ENCODE assay signal across 24 cellular contexts in the genomic region with DNA sequence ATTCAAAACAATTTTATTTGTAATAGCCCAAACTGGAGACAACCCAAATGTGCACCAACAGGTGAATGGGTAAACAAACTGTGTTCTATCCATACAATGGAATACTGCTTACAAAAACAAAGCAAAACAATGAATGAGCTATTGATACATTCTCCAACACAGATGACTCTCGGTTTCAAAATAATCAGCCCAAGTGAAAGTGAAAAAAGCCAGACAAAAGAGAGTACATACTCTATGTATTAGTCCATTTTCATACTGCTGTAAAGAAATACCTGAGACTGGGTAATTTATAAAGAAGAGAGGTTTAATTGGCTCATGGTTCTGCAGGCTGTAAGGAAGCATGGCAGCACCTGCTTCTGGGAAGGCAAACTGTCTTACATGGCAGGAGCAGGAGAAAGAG.
"Had no signal": no experiment of that assay in that cellular context is flagged by ENCODE, and none has a peak within 500 bp of the region (broad histone marks: within the 10 kb centered on the region; RNA-seq: fewer than 3 reads in every experiment).

No MANE protein-coding gene starts in this region.

- H3K27ac ChIP-seq: body of pancreas, colonic mucosa, dorsolateral prefrontal cortex, right atrium auricular region, stomach, thyroid gland, upper lobe of right lung had no signal

- DNase-seq: activated CD4-positive, alpha-beta memory T cell treated with anti-CD3 and anti-CD28 coated beads, Interleukin-2, amount 10 ng/mL, durations not matched to agents 7 days and 5 days; activated CD4-positive, alpha-beta T cell treated with anti-CD3 and anti-CD28 coated beads, Interleukin-2, amount 10 ng/mL, durations not matched to agents 24 days and 14 days; activated CD4-positive, CD25-positive, alpha-beta regulatory T cell treated with anti-CD3 and anti-CD28 coated beads, Interleukin-2, amount 50 U/mL, for 72 hours; activated naive CD4-positive, alpha-beta T cell treated with Interleukin-2 at 50 U/mL for 16 hours; activated T-cell treated with anti-CD3 and anti-CD28 coated beads, Interleukin-2, amount 50 U/mL, for 4 hours; anterior cingulate cortex; body of pancreas; colonic mucosa; dorsolateral prefrontal cortex; effector memory CD4-positive, alpha-beta T cell; glutamatergic neuron; islet precursor cell; left ventricle myocardium superior; mucosa of descending colon; stimulated activated CD4-positive, alpha-beta T cell treated with anti-CD3 and anti-CD28 coated beads, Interleukin-15, amount 100 ng/mL, for 24 hours; stimulated activated CD4-positive, alpha-beta T cell treated with anti-CD3 and anti-CD28 coated beads, Interleukin-2, amount 100 ng/mL, for 24 hours; stimulated activated naive B cell treated with anti-CD40 and anti-IgM and Interleukin-4, amounts not matched to agents 10 μg/mL and 1 μg/mL and 100 μg/mL, for 72 hours; stomach; T1000; thyroid gland; upper lobe of right lung had no signal

- H3K36me3 ChIP-seq: colonic mucosa, right atrium auricular region, stomach, thyroid gland, upper lobe of right lung had no signal

- H3K4me1 ChIP-seq: body of pancreas, colonic mucosa, thyroid gland, upper lobe of right lung had no signal

- H3K27me3 ChIP-seq: body of pancreas, colonic mucosa, right atrium auricular region, stomach, thyroid gland, upper lobe of right lung had no signal

- H3K4me3 ChIP-seq: body of pancreas, colonic mucosa, dorsolateral prefrontal cortex, mucosa of descending colon, right atrium auricular region, stomach, thyroid gland, upper lobe of right lung had no signal

- H3K9me3 ChIP-seq: colonic mucosa, thyroid gland had no signal

- ATAC-seq: activated T-cell treated with anti-CD3 and anti-CD28 coated beads, Interleukin-2, amount 50 U/mL, for 4 hours; activated T-helper 17 cell treated with anti-CD3 and anti-CD28 coated beads, Interleukin-2, amount 50 U/mL, for 72 hours; body of pancreas; left ventricle myocardium superior; mucosa of descending colon; natural killer cell treated with Interleukin-12 subunit alpha and Interleukin-12 subunit beta and Interleukin-15 and Interleukin-18, amount 100 ng/mL, for 72 hours; stimulated activated naive B cell treated with anti-CD40 and anti-IgM and Interleukin-4, amounts not matched to agents 10 μg/mL and 1 μg/mL and 100 μg/mL, for 72 hours; upper lobe of right lung had no signal
